12 cellular contexts compared by ENCODE assay signal in the genomic region with DNA sequence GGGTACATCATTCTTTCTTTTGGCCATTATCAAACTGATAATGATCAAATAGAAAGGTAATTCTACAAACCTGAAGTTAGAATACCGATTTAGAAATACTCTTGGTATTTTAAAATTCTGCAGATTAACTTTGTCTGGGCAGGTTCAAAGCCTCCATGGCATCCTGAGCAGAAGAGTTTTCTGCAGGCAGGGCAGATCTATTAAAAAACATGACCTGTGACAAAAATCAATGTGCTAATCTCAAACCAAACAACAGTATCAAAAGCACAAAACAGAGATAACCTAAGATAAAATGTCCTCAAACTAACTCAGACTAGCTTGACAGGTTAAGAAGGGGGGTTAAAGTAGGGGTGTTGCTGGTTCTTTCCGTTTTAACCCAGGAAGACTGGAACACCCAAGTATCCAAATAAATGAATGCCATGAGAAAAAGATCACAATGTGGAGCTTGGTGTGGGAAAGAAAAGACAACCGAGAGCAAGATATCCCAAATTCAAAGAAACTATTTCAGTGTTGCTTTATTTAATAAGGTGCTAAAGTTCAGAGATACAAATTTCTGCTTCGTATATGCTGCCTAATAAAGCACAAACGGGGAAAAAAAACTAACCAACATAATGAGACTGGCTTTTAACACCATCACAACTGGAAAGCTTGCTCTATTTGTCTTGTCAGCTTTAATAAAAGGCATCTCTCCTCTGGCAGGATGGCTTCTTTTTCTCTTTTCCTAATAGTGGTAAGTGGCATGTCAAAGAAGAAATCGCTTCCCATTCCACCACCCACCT. TPM values are rescaled to one million over a fixed set of nuclear protein-coding genes. Genes with fewer than 3 reads are reported as not detected.
DNase-seq lines count a peak whose midpoint lies in the region; ATAC-seq and TF ChIP-seq lines count a peak whose summit lies in the region.
"Had no signal": no experiment of that assay in that cellular context is flagged by ENCODE, and none has a peak within 500 bp of the region (broad histone marks: within the 10 kb centered on the region; RNA-seq: fewer than 3 reads in every experiment).

No MANE protein-coding gene starts in this region.

- no peak overlapping the region for H3K27ac Mint-ChIP-seq in endodermal cell
- H3K27ac Mint-ChIP-seq: activated naive CD4-positive, alpha-beta T cell treated with anti-CD3 and anti-CD28 coated beads, Interleukin-2, amount 50 U/mL, for 72 hours; CD14-positive monocyte; T-helper 2 cell treated with Interferon-gamma antibody and Interleukin-4, amounts not matched to agents 5 μg/mL and 100 μg/mL, for 36 hours had no signal

- peaks cover 29% of the 10 kb centered on the region for H3K4me1 Mint-ChIP-seq in endodermal cell

- H3K9ac ChIP-seq in endodermal cell (ENCODE audit: extremely low read depth, low read length, poor library complexity, severe bottlenecking), result peak overlapping the region; percentile 78

- 20 to 24% methylated on average over 2 to 6 of the region's 6 CpGs for WGBS in endodermal cell (ENCODE audit: insufficient coverage in 1 of 2, insufficient read length in 1 of 2), 2 experiments

- no peak for DNase-seq in MG63
- no peak for DNase-seq in endodermal cell
- DNase-seq in NCI-H446 (lab: John Stamatoyannopoulos, UW), result no peak
- DNase-seq in occipital lobe (lab: John Stamatoyannopoulos, UW), result no peak
- no peak for DNase-seq in DMS153 treated with DMSO at 0.1 percent for 48 hours (lab: John Stamatoyannopoulos, UW; ENCODE audit: unreplicated experiment)
- DNase-seq: stimulated activated CD4-positive, alpha-beta T cell treated with anti-CD3 and anti-CD28 coated beads, Interleukin-2, amount 100 ng/mL, for 24 hours had no signal

- H3K4me3 ChIP-seq in ACC112 (ENCODE audit: low read depth, low read length), result peak overlapping the region; percentile 81
- H3K4me3 ChIP-seq in MG63, result peak overlapping the region; percentile 59
- H3K4me3 ChIP-seq in endodermal cell (ENCODE audit: low read length), result peak overlapping the region; percentile 92
- H3K4me3 ChIP-seq in muscle layer of duodenum (ENCODE audit: low read depth in 1 of 2, low read length in 2 of 2), result peak overlapping the region; percentile 65 to 90

- peaks cover 6% of the 10 kb centered on the region for H3K36me3 Mint-ChIP-seq in endodermal cell (ENCODE audit: low read depth)

- no peak for ATAC-seq in GM18907 (IDR thresholded peaks at IDR 0.05; ENCODE audit: unreplicated experiment)
- ATAC-seq: activated naive CD4-positive, alpha-beta T cell treated with anti-CD3 and anti-CD28 coated beads, Interleukin-2, amount 50 U/mL, for 72 hours had no signal

- H3K9me3 Mint-ChIP-seq in endodermal cell, result no peaks in the 10 kb centered on the region
- H3K9me3 Mint-ChIP-seq: activated naive CD4-positive, alpha-beta T cell treated with anti-CD3 and anti-CD28 coated beads, Interleukin-2, amount 50 U/mL, for 72 hours; T-helper 2 cell treated with Interferon-gamma antibody and Interleukin-4, amounts not matched to agents 5 μg/mL and 100 μg/mL, for 36 hours had no signal

- H3K27me3 Mint-ChIP-seq in endodermal cell (ENCODE audit: insufficient read depth), result peaks cover 16% of the 10 kb centered on the region

- H2AFZ ChIP-seq in ACC112 (ENCODE audit: low read length, unreplicated experiment), result no peak overlapping the region

- TF ChIP-seq CTCF in endodermal cell (conservative IDR thresholded peaks at IDR 0.05), result no peak

- H3K9me3 ChIP-seq in MG63 (no peaks in the 10 kb centered on the region), endodermal cell (ENCODE audit: control insufficient read depth, low read length) (no peaks in the 10 kb centered on the region), muscle layer of duodenum (ENCODE audit: control insufficient read depth in 1 of 2, low read length in 2 of 2) (no peaks in the 10 kb centered on the region)

- peaks cover 34% of the 10 kb centered on the region for H3K4me1 ChIP-seq in ACC112 (ENCODE audit: control insufficient read depth, insufficient read depth, low read length, unreplicated experiment)
- peaks cover 3% of the 10 kb centered on the region for H3K4me1 ChIP-seq in endodermal cell (ENCODE audit: control insufficient read depth, insufficient read depth, low read length)
- H3K4me1 ChIP-seq in muscle layer of duodenum (ENCODE audit: control insufficient read depth in 1 of 2, insufficient read depth in 2 of 2, low read length in 2 of 2), result peaks cover 0 to 17% of the 10 kb centered on the region in 2 donors

- H3K36me3 ChIP-seq in ACC112 (ENCODE audit: insufficient read depth, low read length) (no peaks in the 10 kb centered on the region), MG63 (no peaks in the 10 kb centered on the region), endodermal cell (ENCODE audit: control insufficient read depth, insufficient read depth, low read length) (peaks cover 18% of the 10 kb centered on the region), muscle layer of duodenum (ENCODE audit: control insufficient read depth in 1 of 2, insufficient read depth in 2 of 2, low read length in 2 of 2) (no peaks in the 10 kb centered on the region)

- peak overlapping the region; percentile 81 for H3K4me3 Mint-ChIP-seq in endodermal cell
- H3K4me3 Mint-ChIP-seq: T-helper 2 cell treated with Interferon-gamma antibody and Interleukin-4, amounts not matched to agents 5 μg/mL and 100 μg/mL, for 36 hours had no signal

- no peaks in the 10 kb centered on the region for H3K27me3 ChIP-seq in ACC112 (ENCODE audit: insufficient read depth, low read length)
- peaks cover 16% of the 10 kb centered on the region for H3K27me3 ChIP-seq in MG63
- H3K27me3 ChIP-seq in endodermal cell (ENCODE audit: control insufficient read depth, insufficient read depth, low read length, poor library complexity, severe bottlenecking), result no peaks in the 10 kb centered on the region
- no peaks in the 10 kb centered on the region for H3K27me3 ChIP-seq in muscle layer of duodenum (ENCODE audit: low read depth, low read length)

- peaks cover 73% of the 10 kb centered on the region for H3K79me2 ChIP-seq in ACC112 (ENCODE audit: control insufficient read depth, insufficient read depth, low read length, unreplicated experiment)

- no peak overlapping the region for H3K27ac ChIP-seq in ACC112 (ENCODE audit: low read depth, low read length)
- H3K27ac ChIP-seq in endodermal cell (ENCODE audit: low read depth, low read length), result no peak overlapping the region
- no peak overlapping the region for H3K27ac ChIP-seq in muscle layer of duodenum (ENCODE audit: low read length)

RNA-seq across cellular contexts. Expression of gene EFNA5, which starts 2.4 kb away (rescaled TPM):
- total RNA-seq in MG63 (2014; rRNA removed; shearing (Covaris generic); ENCODE audit: low replicate concordance), result 0.56 and 0.79 TPM in 2 replicates
- total RNA-seq in endodermal cell, result 10 to 100 TPM; 53.3 to 63.1 TPM
- 26.6 TPM for polyA plus RNA-seq in endodermal cell (2013, experiment 1 of 2)
- polyA plus RNA-seq in endodermal cell (2013, experiment 2 of 2), result 25.5 TPM
- total RNA-seq in occipital lobe, result 14.5 TPM
- total RNA-seq: activated naive CD4-positive, alpha-beta T cell treated with anti-CD3 and anti-CD28 coated beads, Interleukin-2, amount 50 U/mL, for 72 hours had no signal
- polyA plus RNA-seq: CD14-positive monocyte had no signal
